In genomic region chr3:182792901-182793662, GRCh38 we compare ENCODE assay signal across 8 cellular contexts. TPM values are rescaled to one million over a fixed set of nuclear protein-coding genes. Genes with fewer than 3 reads are reported as not detected.
A peak's percentile ranks its signal among the peaks of the same experiment; 100 is the strongest.
DNase-seq lines count a peak whose midpoint lies in the region; ATAC-seq lines count a peak whose summit lies in the region.

TSS of gene ATP11B (plus strand) at chr3:182793504. CDS start at chr3:182793760, 256 bp downstream.

- peaks cover 9% of the 10 kb centered on the region for H3K27me3 Mint-ChIP-seq in CD4-positive, CD25-positive, alpha-beta regulatory T cell
- H3K27me3 Mint-ChIP-seq in activated CD8-positive, alpha-beta T cell treated with anti-CD3 and anti-CD28 coated beads, Interleukin-2, amount 10 ng/mL, durations not matched to agents 7 days and 5 days (ENCODE audit: low read depth): no peaks in the 10 kb centered on the region

- peak within 1 kb of the TSS; percentile 94 for H3K27ac ChIP-seq in CD4-positive, CD25-positive, alpha-beta regulatory T cell (ENCODE audit: insufficient read depth, low read length, poor library complexity, severe bottlenecking)

- H3K4me3 ChIP-seq in CD4-positive, CD25-positive, alpha-beta regulatory T cell (ENCODE audit: low read depth, low read length): peak within 1 kb of the TSS; percentile 96

- CTCF ChIA-PET in activated CD8-positive, alpha-beta T cell treated with anti-CD3 and anti-CD28 coated beads, Interleukin-2, amount 10 ng/mL, durations not matched to agents 7 days and 5 days (lab: Charles Lee): interaction anchor here (0.9 to 6.0 kb wide), 2 partner anchors 13 to 78 kb away, joined by 3 to 50 read pairs; no protein-coding TSS in a partner anchor

- POLR2A ChIA-PET in activated CD8-positive, alpha-beta T cell treated with anti-CD3 and anti-CD28 coated beads, Interleukin-2, amount 10 ng/mL, durations not matched to agents 7 days and 5 days (lab: Charles Lee): interaction anchor here (0.6 to 1.4 kb wide), 4 partner anchors 15 to 306 kb away, joined by 3 to 8 read pairs (median 4); partner anchors contain the start of gene MCCC1

- H3K36me3 ChIP-seq in CD4-positive, CD25-positive, alpha-beta regulatory T cell (ENCODE audit: control insufficient read depth, insufficient read depth, low read length): no peaks in the 10 kb centered on the region

- peaks cover 22% of the 10 kb centered on the region for H3K4me1 ChIP-seq in CD4-positive, CD25-positive, alpha-beta regulatory T cell (ENCODE audit: control insufficient read depth, insufficient read depth, low read length, poor library complexity, severe bottlenecking)

- peaks cover 0 to 3% (median 0%) of the 10 kb centered on the region in 7 donors for H3K9me3 Mint-ChIP-seq in CD4-positive, CD25-positive, alpha-beta regulatory T cell
- no peaks in the 10 kb centered on the region for H3K9me3 Mint-ChIP-seq in activated CD8-positive, alpha-beta T cell treated with anti-CD3 and anti-CD28 coated beads, Interleukin-2, amount 10 ng/mL, durations not matched to agents 7 days and 5 days (ENCODE audit: insufficient read depth)

- peak; percentile 77 to 82 (median 78) for DNase-seq in CD4-positive, CD25-positive, alpha-beta regulatory T cell
- peak; percentile 80 for DNase-seq in NCI-H82 treated with DMSO at 0.1 percent for 48 hours (lab: John Stamatoyannopoulos, UW; ENCODE audit: unreplicated experiment)
- peak; percentile 84 for DNase-seq in activated CD8-positive, alpha-beta T cell treated with anti-CD3 and anti-CD28 coated beads, Interleukin-2, amount 10 ng/mL, durations not matched to agents 7 days and 5 days
- peak; percentile 75 for DNase-seq in effector CD4-positive, alpha-beta T cell
- DNase-seq in lung microvascular endothelial cell (ENCODE audit: low read depth in 2 of 2): peak; percentile 62 to 70
- peak; percentile 50 to 68 (median 60) for DNase-seq in stimulated activated CD4-positive, alpha-beta T cell treated with anti-CD3 and anti-CD28 coated beads, TNF-alpha, amount 100 ng/mL, for 4 hours (ENCODE audit: low read depth in 3 of 3)

- H3K36me3 Mint-ChIP-seq in CD4-positive, CD25-positive, alpha-beta regulatory T cell: peaks cover 4% of the 10 kb centered on the region
- H3K36me3 Mint-ChIP-seq in activated CD8-positive, alpha-beta T cell treated with anti-CD3 and anti-CD28 coated beads, Interleukin-2, amount 10 ng/mL, durations not matched to agents 7 days and 5 days (ENCODE audit: low read depth): peaks cover 32% of the 10 kb centered on the region

- H3K4me1 Mint-ChIP-seq in CD4-positive, CD25-positive, alpha-beta regulatory T cell: peaks cover 19 to 45% (median 28%) of the 10 kb centered on the region in 4 donors
- peaks cover 23% of the 10 kb centered on the region for H3K4me1 Mint-ChIP-seq in activated CD8-positive, alpha-beta T cell treated with anti-CD3 and anti-CD28 coated beads, Interleukin-2, amount 10 ng/mL, durations not matched to agents 7 days and 5 days (ENCODE audit: low read depth)

- peak within 1 kb of the TSS; percentile 98 to 100 (median 99) for H3K4me3 Mint-ChIP-seq in CD4-positive, CD25-positive, alpha-beta regulatory T cell
- peak within 1 kb of the TSS; percentile 95 for H3K4me3 Mint-ChIP-seq in activated CD8-positive, alpha-beta T cell treated with anti-CD3 and anti-CD28 coated beads, Interleukin-2, amount 10 ng/mL, durations not matched to agents 7 days and 5 days

- H3K27ac Mint-ChIP-seq in CD4-positive, CD25-positive, alpha-beta regulatory T cell: peak within 1 kb of the TSS; percentile 98 to 100 (median 99)
- H3K27ac Mint-ChIP-seq in activated CD8-positive, alpha-beta T cell treated with anti-CD3 and anti-CD28 coated beads, Interleukin-2, amount 10 ng/mL, durations not matched to agents 7 days and 5 days: peak within 1 kb of the TSS; percentile 99

- no peaks in the 10 kb centered on the region for H3K9me3 ChIP-seq in CD4-positive, CD25-positive, alpha-beta regulatory T cell (ENCODE audit: control insufficient read depth in 2 of 2, low read length in 2 of 2)

- ATAC-seq in CD4-positive, CD25-positive, alpha-beta regulatory T cell (ENCODE audit: low read depth in 2 of 2): peak; percentile 72 to 78
- ATAC-seq in GM19328 (IDR thresholded peaks at IDR 0.05; ENCODE audit: unreplicated experiment) (peak; percentile 67), HG03457 (IDR thresholded peaks at IDR 0.05; ENCODE audit: unreplicated experiment) (peak; percentile 69)
- ATAC-seq in activated CD8-positive, alpha-beta T cell treated with anti-CD3 and anti-CD28 coated beads, Interleukin-2, amount 10 ng/mL, durations not matched to agents 7 days and 5 days: peak; percentile 78

- peaks cover 20% of the 10 kb centered on the region for H3K27me3 ChIP-seq in CD4-positive, CD25-positive, alpha-beta regulatory T cell (ENCODE audit: control insufficient read depth, insufficient read depth, low read length)

RNA-seq across cellular contexts. Expression of gene ATP11B, which starts in this region (rescaled TPM):
- 151 TPM for total RNA-seq in CD4-positive, CD25-positive, alpha-beta regulatory T cell
- polyA plus RNA-seq in CD4-positive, CD25-positive, alpha-beta regulatory T cell: 10 to 100 TPM; 26.8 to 51.6 (median 37.1) TPM
- 100 to 1,000 TPM; 124 to 125 TPM for total RNA-seq in activated CD8-positive, alpha-beta T cell treated with anti-CD3 and anti-CD28 coated beads, Interleukin-2, amount 10 ng/mL, durations not matched to agents 7 days and 5 days
- 71.3 and 101 TPM in 2 replicates for total RNA-seq in lung microvascular endothelial cell

Comparison
In these comparisons a context has a peak if more than half of its experiments do, and no peak if none do; other contexts are left out.
1. Peak in every context shown above with its lines: DNase-seq, ATAC-seq, H3K4me3 ChIP-seq and H3K27ac ChIP-seq.